Comparison of ENCODE assay signal across 8 cellular contexts in the genomic region with DNA sequence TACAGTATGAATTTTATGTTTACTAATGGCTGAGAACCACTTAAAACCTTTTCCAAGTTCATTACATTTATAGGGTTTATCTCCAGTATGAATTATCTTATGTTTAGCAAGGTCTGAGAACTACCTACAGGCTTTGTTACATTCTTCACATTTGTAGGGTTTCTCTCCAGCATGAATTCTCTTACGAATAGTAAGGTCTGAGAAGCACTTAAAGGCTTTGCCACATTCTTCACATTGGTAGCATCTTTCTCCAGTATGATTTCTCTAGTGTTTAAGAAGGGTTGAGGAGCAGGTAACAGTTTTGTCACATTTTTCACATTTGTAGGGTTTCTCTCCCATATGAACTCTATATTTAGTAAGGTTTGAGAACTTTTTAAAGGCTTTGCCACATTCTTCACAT.
"Had no signal": no experiment of that assay in that cellular context is flagged by ENCODE, and none has a peak within 500 bp of the region (broad histone marks: within the 10 kb centered on the region; RNA-seq: fewer than 3 reads in every experiment).

No MANE protein-coding gene starts in this region.

- FAIRE-seq: G401.6, GM12878, GM12891, GM12892, GM18507, GM19239 had no signal

- ATAC-seq: GM12878 had no signal

- DNase-seq: GDM1, GF-D8 had no signal

- H3K4me3 ChIP-seq: GM12878 had no signal
